In the genomic region with DNA sequence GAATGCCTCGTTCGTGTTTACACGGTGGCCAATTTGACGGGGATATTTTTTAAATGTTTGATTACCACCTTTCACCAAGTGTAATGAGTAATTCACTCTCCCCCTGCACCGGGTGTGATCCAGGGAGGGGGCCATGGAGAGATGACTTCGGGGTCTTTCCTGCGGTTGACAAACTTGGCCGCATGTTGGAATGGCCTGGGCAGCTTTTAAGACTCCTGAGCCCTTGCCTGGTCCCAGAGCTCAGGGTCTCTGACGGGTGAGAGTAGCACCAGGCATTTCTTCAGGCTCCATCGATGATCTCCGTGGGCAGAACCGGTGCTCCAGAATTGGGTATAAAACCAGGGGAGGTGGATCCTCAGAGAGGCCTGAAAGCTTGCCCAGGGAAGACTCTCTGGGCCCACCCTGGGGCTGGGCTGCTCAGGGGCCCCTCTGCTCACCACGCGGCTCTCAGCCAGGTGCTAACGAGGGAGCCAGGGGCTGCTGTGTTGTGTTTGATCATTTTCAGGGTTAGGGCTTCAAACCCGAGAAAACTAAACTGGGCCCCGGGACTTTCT, we compare ENCODE assay signal across 8 cellular contexts. TPM values are rescaled to one million over a fixed set of nuclear protein-coding genes. Genes with fewer than 3 reads are reported as not detected.
DNase-seq lines count a peak whose midpoint lies in the region; ATAC-seq and TF ChIP-seq lines count a peak whose summit lies in the region.

No MANE protein-coding gene starts in this region.

- peaks cover 27% of the 10 kb centered on the region for H3K79me2 ChIP-seq in fibroblast of lung (ENCODE audit: control insufficient read depth, insufficient read depth, low read length)

- H3K9me3 Mint-ChIP-seq in activated CD4-positive, alpha-beta T cell treated with anti-CD3 and anti-CD28 coated beads, Interleukin-2, amount 10 ng/mL, durations not matched to agents 24 days and 14 days: no peaks in the 10 kb centered on the region
- no peaks in the 10 kb centered on the region for H3K9me3 Mint-ChIP-seq in progenitor cell of endocrine pancreas (ENCODE audit: low read depth)

- TF ChIP-seq CTCF in fibroblast of lung (conservative IDR thresholded peaks at IDR 0.05 in 1 of 2, IDR thresholded peaks at IDR 0.05 in 1 of 2; ENCODE audit: low read depth in 1 of 2, low read length in 2 of 2): no peak
- TF ChIP-seq CTCF in progenitor cell of endocrine pancreas (IDR thresholded peaks at IDR 0.05; ENCODE audit: unreplicated experiment): no peak

- peak overlapping the region; percentile 75 for H3K27ac ChIP-seq in fibroblast of lung (ENCODE audit: insufficient read depth, low read length)

- peak; percentile 66 for DNase-seq in activated CD4-positive, alpha-beta T cell treated with anti-CD3 and anti-CD28 coated beads, Interleukin-2, amount 10 ng/mL, durations not matched to agents 24 days and 14 days
- peak in 1 of 2 donors; percentile 22 for DNase-seq in fibroblast of lung (ENCODE audit: low read depth in 2 of 2)
- no peak for DNase-seq in progenitor cell of endocrine pancreas (ENCODE audit: low spot score, unreplicated experiment)
- DNase-seq in GF-D8 (lab: John Stamatoyannopoulos, UW): no peak
- DNase-seq in kidney glomerular epithelial cell (lab: John Stamatoyannopoulos, UW): no peak

- intact Hi-C loops in activated CD4-positive, alpha-beta T cell treated with anti-CD3 and anti-CD28 coated beads, Interleukin-2, amount 10 ng/mL, durations not matched to agents 24 days and 14 days (cut with micrococcal nuclease): loop anchor here (1.0 to 5.0 kb wide), 2 partner anchors 13 to 169 kb away; partner anchors contain the start of gene PDIA4

- H3K9me3 ChIP-seq in fibroblast of lung (ENCODE audit: control insufficient read depth, insufficient read depth, low read depth, low read length): no peaks in the 10 kb centered on the region

- ATAC-seq in GM18498 (IDR thresholded peaks at IDR 0.05; ENCODE audit: unreplicated experiment): peak; percentile 1
- ATAC-seq in HG02943 (IDR thresholded peaks at IDR 0.05; ENCODE audit: low read depth, unreplicated experiment): peak; percentile 27
- ATAC-seq in GM21825 (IDR thresholded peaks at IDR 0.05; ENCODE audit: unreplicated experiment): no peak

- peak overlapping the region; percentile 89 for H3K4me2 ChIP-seq in fibroblast of lung (ENCODE audit: extremely low read depth, insufficient read depth, low read length)

- peaks cover 10% of the 10 kb centered on the region for H3K4me1 ChIP-seq in fibroblast of lung (ENCODE audit: control insufficient read depth, extremely low read depth, insufficient read depth, low read length)

- H3K27me3 Mint-ChIP-seq in activated CD4-positive, alpha-beta T cell treated with anti-CD3 and anti-CD28 coated beads, Interleukin-2, amount 10 ng/mL, durations not matched to agents 24 days and 14 days: peaks cover 2% of the 10 kb centered on the region
- no peaks in the 10 kb centered on the region for H3K27me3 Mint-ChIP-seq in progenitor cell of endocrine pancreas

- peak overlapping the region; percentile 96 for H3K4me3 Mint-ChIP-seq in activated CD4-positive, alpha-beta T cell treated with anti-CD3 and anti-CD28 coated beads, Interleukin-2, amount 10 ng/mL, durations not matched to agents 24 days and 14 days
- H3K4me3 Mint-ChIP-seq in progenitor cell of endocrine pancreas (ENCODE audit: low read depth): peak overlapping the region; percentile 89

- no peaks in the 10 kb centered on the region for H3K27me3 ChIP-seq in fibroblast of lung (ENCODE audit: control insufficient read depth, insufficient read depth, low read length)

- H2AFZ ChIP-seq in fibroblast of lung (ENCODE audit: low read length): no peak overlapping the region

- peaks cover 40% of the 10 kb centered on the region for H3K4me1 Mint-ChIP-seq in activated CD4-positive, alpha-beta T cell treated with anti-CD3 and anti-CD28 coated beads, Interleukin-2, amount 10 ng/mL, durations not matched to agents 24 days and 14 days
- H3K4me1 Mint-ChIP-seq in progenitor cell of endocrine pancreas (ENCODE audit: low read depth): peaks cover 13% of the 10 kb centered on the region

- peak overlapping the region; percentile 81 to 89 (median 84) for H3K4me3 ChIP-seq in fibroblast of lung (replicated peaks in 1 of 4; ENCODE audit: control extremely low read depth in 1 of 4, insufficient read depth in 1 of 4, low read depth in 3 of 4, low read length in 4 of 4)

- no peaks in the 10 kb centered on the region for H4K20me1 ChIP-seq in fibroblast of lung (ENCODE audit: control insufficient read depth, extremely low read depth, insufficient read depth, low read length)

- peak overlapping the region; percentile 84 for H3K9ac ChIP-seq in fibroblast of lung (ENCODE audit: insufficient read depth, low read length)

- H3K27ac Mint-ChIP-seq in activated CD4-positive, alpha-beta T cell treated with anti-CD3 and anti-CD28 coated beads, Interleukin-2, amount 10 ng/mL, durations not matched to agents 24 days and 14 days: peak overlapping the region; percentile 96
- H3K27ac Mint-ChIP-seq in progenitor cell of endocrine pancreas: peak overlapping the region; percentile 93

- peaks cover 45% of the 10 kb centered on the region for H3K36me3 Mint-ChIP-seq in activated CD4-positive, alpha-beta T cell treated with anti-CD3 and anti-CD28 coated beads, Interleukin-2, amount 10 ng/mL, durations not matched to agents 24 days and 14 days (ENCODE audit: low read depth)
- H3K36me3 Mint-ChIP-seq in progenitor cell of endocrine pancreas (ENCODE audit: insufficient read depth): peaks cover 26% of the 10 kb centered on the region

- peaks cover 9% of the 10 kb centered on the region for H3K36me3 ChIP-seq in fibroblast of lung (ENCODE audit: control insufficient read depth, insufficient read depth, low read length)

RNA-seq across cellular contexts. Expression of gene ZNF282, which starts 0.9 kb away (rescaled TPM):
- total RNA-seq in activated CD4-positive, alpha-beta T cell treated with anti-CD3 and anti-CD28 coated beads, Interleukin-2, amount 10 ng/mL, durations not matched to agents 24 days and 14 days: 44.7 and 49.9 TPM in 2 replicates
- total RNA-seq in fibroblast of lung: 16.7 and 23.1 TPM in 2 replicates
- polyA plus RNA-seq in fibroblast of lung: 6.8 and 7.4 TPM in 2 replicates
- polyA plus RNA-seq in fibroblast of lung (2012): 11.2 and 12.3 TPM in 2 replicates
- 9.9 and 11.6 TPM in 2 replicates for polyA minus RNA-seq in fibroblast of lung (ENCODE audit: low replicate concordance)
- 47.0 and 53.5 TPM in 2 replicates for total RNA-seq in progenitor cell of endocrine pancreas

RNA-seq across cellular contexts. Expression of gene ZNF212, which starts 43.2 kb away (rescaled TPM):
- total RNA-seq in activated CD4-positive, alpha-beta T cell treated with anti-CD3 and anti-CD28 coated beads, Interleukin-2, amount 10 ng/mL, durations not matched to agents 24 days and 14 days: 18.0 and 18.7 TPM in 2 replicates
- 4.4 and 4.8 TPM in 2 replicates for total RNA-seq in fibroblast of lung
- 3.7 and 4.2 TPM in 2 replicates for polyA plus RNA-seq in fibroblast of lung
- polyA plus RNA-seq in fibroblast of lung (2012): 5.3 TPM in 2 replicates
- polyA minus RNA-seq in fibroblast of lung (ENCODE audit: low replicate concordance): 1.8 and 3.3 TPM in 2 replicates
- 19.4 and 19.5 TPM in 2 replicates for total RNA-seq in progenitor cell of endocrine pancreas

RNA-seq across cellular contexts. Expression of gene ZNF398, which starts 49.0 kb away (rescaled TPM):
- 11.7 and 14.2 TPM in 2 replicates for total RNA-seq in activated CD4-positive, alpha-beta T cell treated with anti-CD3 and anti-CD28 coated beads, Interleukin-2, amount 10 ng/mL, durations not matched to agents 24 days and 14 days
- total RNA-seq in fibroblast of lung (5.9 and 7.3 TPM in 2 replicates), progenitor cell of endocrine pancreas (16.7 and 17.5 TPM in 2 replicates)
- polyA plus RNA-seq in fibroblast of lung: 6.7 TPM in 2 replicates
- polyA plus RNA-seq in fibroblast of lung (2012): 6.0 and 6.2 TPM in 2 replicates
- 34.3 and 43.6 TPM in 2 replicates for polyA minus RNA-seq in fibroblast of lung (ENCODE audit: low replicate concordance)
